Comparison of ENCODE assay signal across 8 cellular contexts in genomic region chr15:64895285-64896065, GRCh38. TPM values are rescaled to one million over a fixed set of nuclear protein-coding genes. Genes with fewer than 3 reads are reported as not detected.
DNase-seq lines count a peak whose midpoint lies in the region; ATAC-seq and TF ChIP-seq lines count a peak whose summit lies in the region.

No MANE protein-coding gene starts in this region.

- H3K9ac ChIP-seq in mucosa of rectum (ENCODE audit: low read depth in 1 of 2, low read length in 2 of 2): peak overlapping the region; percentile 45 to 60

- DNase-seq in GM06990 (ENCODE audit: extremely low read depth, insufficient read length) (peak; percentile 71), SKM-1 (lab: John Stamatoyannopoulos, UW; ENCODE audit: unreplicated experiment) (peak; percentile 73), dorsolateral prefrontal cortex (no peak), HuH-7 (ENCODE audit: low spot score) (no peak)

- peak overlapping the region in 50 of 59 donors; percentile 28 to 89 (median 72) for H3K27ac ChIP-seq in dorsolateral prefrontal cortex
- H3K27ac ChIP-seq in mucosa of rectum (ENCODE audit: low read depth in 2 of 2, low read length in 2 of 2): peak overlapping the region; percentile 89 to 91

- intact Hi-C loops in dorsolateral prefrontal cortex (cut with DNase I): loop anchor here in 1 of 2 donors (5.0 kb wide), 1 partner anchor 48 kb away; no protein-coding TSS in a partner anchor

- H3K9me3 ChIP-seq in mucosa of rectum (ENCODE audit: control insufficient read depth in 2 of 2, low read length in 2 of 2): no peaks in the 10 kb centered on the region

- H3K36me3 ChIP-seq in GM06990 (ENCODE audit: control insufficient read depth, insufficient read depth, low read length) (no peaks in the 10 kb centered on the region; the same call in 1 of the 2 replicates), mucosa of rectum (ENCODE audit: control insufficient read depth in 2 of 2, insufficient read depth in 2 of 2, low read length in 2 of 2) (no peaks in the 10 kb centered on the region)

- no peaks in the 10 kb centered on the region for H3K27me3 ChIP-seq in GM06990 (replicated peaks; ENCODE audit: control insufficient read depth, insufficient read depth, low read length)
- H3K27me3 ChIP-seq in dorsolateral prefrontal cortex: no peaks in the 10 kb centered on the region
- H3K27me3 ChIP-seq in mucosa of rectum (ENCODE audit: control insufficient read depth in 2 of 2, insufficient read depth in 2 of 2, low read length in 2 of 2): no peaks in the 10 kb centered on the region

- ATAC-seq in HG02678 (IDR thresholded peaks at IDR 0.05; ENCODE audit: unreplicated experiment) (peak; percentile 22), HG02938 (IDR thresholded peaks at IDR 0.05; ENCODE audit: unreplicated experiment) (no peak), HG02642 (IDR thresholded peaks at IDR 0.05; ENCODE audit: poor library complexity, unreplicated experiment) (no peak)

- H3K4me3 ChIP-seq in GM06990 (replicated peaks; ENCODE audit: low read depth, low read length) (peak overlapping the region; percentile 65), dorsolateral prefrontal cortex (peak overlapping the region in 31 of 59 donors; percentile 2 to 61 (median 21)), mucosa of rectum (ENCODE audit: low read length in 2 of 2) (peak overlapping the region; percentile 38 to 63)

- TF ChIP-seq CTCF in GM06990 (IDR thresholded peaks at IDR 0.05; ENCODE audit: insufficient read depth, low read length, poor library complexity, severe bottlenecking): peak; percentile 31
- TF ChIP-seq CTCF in dorsolateral prefrontal cortex (IDR thresholded peaks at IDR 0.05 in 54 of 56, conservative IDR thresholded peaks at IDR 0.05 in 2 of 56; ENCODE audit: low read depth in 1 of 56, partially characterized antibody in 56 of 56): peak in 21 of 56 donors; percentile 11 to 56 (median 18)

- H3K4me1 ChIP-seq in mucosa of rectum (ENCODE audit: control insufficient read depth in 2 of 2, insufficient read depth in 2 of 2, low read length in 2 of 2): peaks cover 26 to 30% of the 10 kb centered on the region in 2 donors

RNA-seq across cellular contexts. Expression of gene ANKDD1A, which starts 16.2 kb away (rescaled TPM):
- total RNA-seq in dorsolateral prefrontal cortex: 10 to 100 TPM; 16.8 to 58.1 (median 32.8) TPM

RNA-seq across cellular contexts. Expression of gene PLEKHO2, which starts 53.8 kb away (rescaled TPM):
- 10 to 100 TPM; 11.7 to 57.7 (median 19.3) TPM for total RNA-seq in dorsolateral prefrontal cortex

Comparison
In these comparisons a context has a peak if more than half of its experiments do, and no peak if none do; other contexts are left out.
1. DNase-seq: peak in GM06990 (single experiment) and SKM-1 (single experiment); none in dorsolateral prefrontal cortex (0 of 10) and HuH-7 (single experiment).
2. Peak in every context shown above with its lines, with median percentiles within 50 percentile points of each other: H3K4me3 ChIP-seq.